Comparison of ENCODE assay signal across 1 cellular context in genomic region chr2:177195194-177195593, GRCh38.
TF ChIP-seq lines count a peak whose summit lies in the region.

No MANE protein-coding gene starts in this region.

TF ChIP-seq in SK-N-SH treated with all-trans-retinoic acid at 6 μM for 48 hours, 23 proteins besides CTCF, POLR2A, EP300 and RAD21 (continued from another document):
- TF ChIP-seq ZFP30 (CRISPR knock-in tag; IDR thresholded peaks at IDR 0.05) (no peak), CSDC2 (CRISPR knock-in tag; IDR thresholded peaks at IDR 0.05) (no peak), OSR1 (CRISPR knock-in tag; IDR thresholded peaks at IDR 0.05) (no peak), PATZ1 (CRISPR knock-in tag; IDR thresholded peaks at IDR 0.05; ENCODE audit: borderline replicate concordance) (no peak), TOX (CRISPR knock-in tag; IDR thresholded peaks at IDR 0.05; ENCODE audit: borderline replicate concordance) (no peak)
